8 cellular contexts compared by ENCODE assay signal in genomic region chr15:80615783-80616391, GRCh38.
DNase-seq lines count a peak whose midpoint lies in the region; ATAC-seq and TF ChIP-seq lines count a peak whose summit lies in the region.

No MANE protein-coding gene starts in this region.

- POLR2A ChIA-PET in HEK293T (lab: Yijun Ruan, JAX), result no interaction called here

- CTCF ChIA-PET in HEK293T (lab: Yijun Ruan, JAX), result no interaction called here

- no peaks in the 10 kb centered on the region for H3K27me3 Mint-ChIP-seq in osteocyte (ENCODE audit: unreplicated experiment)

- peaks cover 50% of the 10 kb centered on the region for H3K4me1 Mint-ChIP-seq in osteocyte (ENCODE audit: unreplicated experiment)

- TF ChIP-seq CTCF in epithelial cell of esophagus (IDR thresholded peaks at IDR 0.05; ENCODE audit: insufficient read depth, low read depth, low read length, missing control alignments) (no peak), osteocyte (IDR thresholded peaks at IDR 0.05) (no peak)

- DNase-seq in Daoy (ENCODE audit: low read depth) (peak; percentile 35), NCI-H510A treated with DMSO at 0.1 percent for 48 hours (lab: John Stamatoyannopoulos, UW) (peak; percentile 80), epithelial cell of esophagus (ENCODE audit: low read depth) (peak; percentile 85), osteocyte (ENCODE audit: extremely low spot score, unreplicated experiment) (peak; percentile 76), COLO668 (lab: John Stamatoyannopoulos, UW; ENCODE audit: unreplicated experiment) (no peak), HEK293T (ENCODE audit: extremely low spot score) (no peak)

- H3K27ac Mint-ChIP-seq in osteocyte (ENCODE audit: unreplicated experiment), result peak overlapping the region; percentile 79

- no peaks in the 10 kb centered on the region for H3K9me3 Mint-ChIP-seq in osteocyte (ENCODE audit: unreplicated experiment)

- no peak overlapping the region for H3K4me3 ChIP-seq in epithelial cell of esophagus (ENCODE audit: low read length)

- no peak overlapping the region for H3K4me3 Mint-ChIP-seq in osteocyte (ENCODE audit: unreplicated experiment)

- no peaks in the 10 kb centered on the region for H3K36me3 Mint-ChIP-seq in osteocyte (ENCODE audit: unreplicated experiment)

- ATAC-seq in HG03378 (IDR thresholded peaks at IDR 0.05; ENCODE audit: unreplicated experiment), result no peak
- ATAC-seq in HG03521 (IDR thresholded peaks at IDR 0.05; ENCODE audit: unreplicated experiment), result no peak

TF ChIP-seq in HEK293T, 16 proteins besides CTCF, POLR2A, EP300 and RAD21:
- TF ChIP-seq TARDBP (IDR thresholded peaks at IDR 0.05) (no peak), NFRKB (IDR thresholded peaks at IDR 0.05) (no peak), CTBP1 (IDR thresholded peaks at IDR 0.05; ENCODE audit: borderline replicate concordance) (no peak), HDGF (IDR thresholded peaks at IDR 0.05; ENCODE audit: borderline replicate concordance) (no peak), PKNOX1 (IDR thresholded peaks at IDR 0.05) (no peak), SUZ12 (IDR thresholded peaks at IDR 0.05) (no peak), ELF4 (IDR thresholded peaks at IDR 0.05) (no peak), L3MBTL2 (conservative IDR thresholded peaks at IDR 0.05) (no peak), FOXK2 (IDR thresholded peaks at IDR 0.05) (no peak), BHLHE40 (IDR thresholded peaks at IDR 0.05; ENCODE audit: borderline replicate concordance) (no peak), SP1 (IDR thresholded peaks at IDR 0.05) (no peak), ARNT (IDR thresholded peaks at IDR 0.05) (no peak), FOXA1 (IDR thresholded peaks at IDR 0.05) (no peak)

Comparison
In these comparisons a context has a peak if more than half of its experiments do, and no peak if none do; other contexts are left out.
1. DNase-seq: peak in Daoy (single experiment), NCI-H510A treated with DMSO at 0.1 percent for 48 hours (single experiment), epithelial cell of esophagus (single experiment) and osteocyte (single experiment); none in COLO668 (single experiment) and HEK293T (single experiment).